11 cellular contexts compared by ENCODE assay signal in the genomic region with DNA sequence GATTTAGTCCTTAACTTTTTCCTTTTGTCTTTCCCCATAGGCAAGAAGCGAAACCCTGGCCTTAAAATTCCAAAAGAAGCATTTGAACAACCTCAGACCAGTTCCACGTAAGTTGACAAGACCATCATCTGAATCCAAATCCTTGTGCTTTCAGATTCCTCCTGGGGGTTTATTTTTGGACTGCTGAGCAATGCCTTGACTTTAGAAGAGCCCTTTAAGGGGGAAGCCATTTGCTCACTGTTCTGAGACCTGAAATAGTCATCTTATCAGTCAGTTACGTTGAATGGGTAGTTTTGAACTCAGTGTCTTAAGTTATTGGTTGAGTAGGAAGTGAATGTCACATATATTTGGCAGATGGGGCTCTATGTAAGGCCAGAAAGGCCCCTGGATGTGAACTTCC.
"Had no signal": no experiment of that assay in that cellular context is flagged by ENCODE, and none has a peak within 500 bp of the region (broad histone marks: within the 10 kb centered on the region; RNA-seq: fewer than 3 reads in every experiment).

No MANE protein-coding gene starts in this region.

- H3K27ac ChIP-seq: pancreas, transverse colon had no signal

- H3K4me3 Mint-ChIP-seq: activated naive CD8-positive, alpha-beta T cell treated with anti-CD3 and anti-CD28 coated beads, Interleukin-2, amount 10 ng/mL, durations not matched to agents 7 days and 5 days; activated T-cell treated with anti-CD3 and anti-CD28 coated beads, Interleukin-2, amount 50 U/mL, for 4 hours; natural killer cell treated with Interleukin-12 subunit alpha and Interleukin-12 subunit beta and Interleukin-15 and Interleukin-18, amount 100 ng/mL, for 72 hours; T-helper 1 cell treated with Interleukin-12 subunit alpha and Interleukin-12 subunit beta and Interleukin-4 antibody, amounts not matched to agents 30 μg/mL and 1 μg/mL, for 36 hours had no signal

- H3K27ac Mint-ChIP-seq: activated naive CD8-positive, alpha-beta T cell treated with anti-CD3 and anti-CD28 coated beads, Interleukin-2, amount 10 ng/mL, durations not matched to agents 7 days and 5 days; natural killer cell treated with Interleukin-12 subunit alpha and Interleukin-12 subunit beta and Interleukin-15 and Interleukin-18, amount 100 ng/mL, for 72 hours; T-helper 1 cell treated with Interleukin-12 subunit alpha and Interleukin-12 subunit beta and Interleukin-4 antibody, amounts not matched to agents 30 μg/mL and 1 μg/mL, for 36 hours had no signal

- H3K4me3 ChIP-seq: heart right ventricle, pancreas, smooth muscle cell, transverse colon had no signal

- DNase-seq: activated gamma-delta T cell; activated naive CD8-positive, alpha-beta T cell treated with anti-CD3 and anti-CD28 coated beads, Interleukin-2, amount 10 ng/mL, durations not matched to agents 7 days and 5 days; activated T-cell treated with anti-CD3 and anti-CD28 coated beads, Interleukin-2, amount 50 U/mL, for 4 hours; aorta; heart right ventricle; pancreas; retina; transverse colon had no signal

- H3K36me3 Mint-ChIP-seq: natural killer cell treated with Interleukin-12 subunit alpha and Interleukin-12 subunit beta and Interleukin-15 and Interleukin-18, amount 100 ng/mL, for 72 hours had no signal

- H3K4me2 ChIP-seq: smooth muscle cell had no signal

- H3K27me3 Mint-ChIP-seq: activated naive CD8-positive, alpha-beta T cell treated with anti-CD3 and anti-CD28 coated beads, Interleukin-2, amount 10 ng/mL, durations not matched to agents 7 days and 5 days; natural killer cell treated with Interleukin-12 subunit alpha and Interleukin-12 subunit beta and Interleukin-15 and Interleukin-18, amount 100 ng/mL, for 72 hours had no signal

- ATAC-seq: activated T-cell treated with anti-CD3 and anti-CD28 coated beads, Interleukin-2, amount 50 U/mL, for 4 hours; natural killer cell treated with Interleukin-12 subunit alpha and Interleukin-12 subunit beta and Interleukin-15 and Interleukin-18, amount 100 ng/mL, for 72 hours; pancreas had no signal

- H3K9me3 ChIP-seq: pancreas, transverse colon had no signal

- H3K9me3 Mint-ChIP-seq: activated naive CD8-positive, alpha-beta T cell treated with anti-CD3 and anti-CD28 coated beads, Interleukin-2, amount 10 ng/mL, durations not matched to agents 7 days and 5 days; activated T-cell treated with anti-CD3 and anti-CD28 coated beads, Interleukin-2, amount 50 U/mL, for 4 hours; natural killer cell treated with Interleukin-12 subunit alpha and Interleukin-12 subunit beta and Interleukin-15 and Interleukin-18, amount 100 ng/mL, for 72 hours; T-helper 1 cell treated with Interleukin-12 subunit alpha and Interleukin-12 subunit beta and Interleukin-4 antibody, amounts not matched to agents 30 μg/mL and 1 μg/mL, for 36 hours had no signal

- H3K27me3 ChIP-seq: heart right ventricle, pancreas, transverse colon had no signal

- H3K36me3 ChIP-seq: heart right ventricle, pancreas, transverse colon had no signal
